ENCODE assay signal across 11 cellular contexts in genomic region chr16:4263504-4264436, GRCh38. TPM values are rescaled to one million over a fixed set of nuclear protein-coding genes. Genes with fewer than 3 reads are reported as not detected.
DNase-seq lines count a peak whose midpoint lies in the region; ATAC-seq, FAIRE-seq and TF ChIP-seq lines count a peak whose summit lies in the region.
"Had no signal": no experiment of that assay in that cellular context is flagged by ENCODE, and none has a peak within 500 bp of the region (broad histone marks: within the 10 kb centered on the region; RNA-seq: fewer than 3 reads in every experiment).

No MANE protein-coding gene starts in this region.

- intact Hi-C loops in kidney (cut with DNase I) = loop anchor here (10.0 kb wide), 1 partner anchor 279 kb away; no protein-coding TSS in a partner anchor

- peaks cover 16% of the 10 kb centered on the region for H3K4me1 Mint-ChIP-seq in type B pancreatic cell (ENCODE audit: unreplicated experiment)

- TF ChIP-seq CTCF in kidney (IDR thresholded peaks at IDR 0.05; ENCODE audit: borderline replicate concordance, extremely low read depth, insufficient read depth) = no peak
- no peak for TF ChIP-seq CTCF in type B pancreatic cell (conservative IDR thresholded peaks at IDR 0.05)

- peak overlapping the region; percentile 17 for H3K4me3 Mint-ChIP-seq in type B pancreatic cell

- peak; percentile 16 for DNase-seq in activated T-cell treated with anti-CD3 and anti-CD28 coated beads for 48 hours (ENCODE audit: low read depth)
- DNase-seq in activated T-cell treated with anti-CD3 and anti-CD28 coated beads for 4 hours = no peak
- DNase-seq in adipocyte (ENCODE audit: low read depth) = peak; percentile 98
- DNase-seq in kidney = peak; percentile 96
- peak; percentile 86 for DNase-seq in type B pancreatic cell (ENCODE audit: extremely low spot score, unreplicated experiment)
- DNase-seq in retina = no peak
- DNase-seq: anterior cingulate cortex had no signal

- H3K9me3 Mint-ChIP-seq in type B pancreatic cell = no peaks in the 10 kb centered on the region

- peak overlapping the region; percentile 28 for H3K4me3 ChIP-seq in adipocyte (ENCODE audit: low read length)
- H3K4me3 ChIP-seq in kidney (ENCODE audit: low read length in 2 of 2) = no peak overlapping the region

- no peaks in the 10 kb centered on the region for H3K27me3 Mint-ChIP-seq in type B pancreatic cell

- H3K9me3 ChIP-seq in adipocyte (ENCODE audit: control insufficient read depth, low read length) = no peaks in the 10 kb centered on the region
- no peaks in the 10 kb centered on the region for H3K9me3 ChIP-seq in kidney (ENCODE audit: control insufficient read depth in 1 of 2, low read length in 2 of 2)

- peak overlapping the region; percentile 66 for H3K9ac ChIP-seq in adipocyte (ENCODE audit: low read length)
- H3K9ac ChIP-seq in kidney (ENCODE audit: low read length in 2 of 2) = no peak overlapping the region

- FAIRE-seq in kidney (lab: Jason Lieb, UNC) = no peak
- FAIRE-seq: G401.6 had no signal

- H3K27ac Mint-ChIP-seq in type B pancreatic cell = no peak overlapping the region

- H3K4me1 ChIP-seq in adipocyte (ENCODE audit: control insufficient read depth, insufficient read depth, low read length) = peaks cover 11% of the 10 kb centered on the region
- H3K4me1 ChIP-seq in kidney (ENCODE audit: control insufficient read depth in 1 of 2, insufficient read depth in 1 of 2, low read depth in 1 of 2, low read length in 2 of 2) = peaks cover 0 to 5% of the 10 kb centered on the region in 2 donors

- peaks cover 5% of the 10 kb centered on the region for H3K36me3 Mint-ChIP-seq in type B pancreatic cell

- H3K27me3 ChIP-seq in adipocyte (replicated peaks; ENCODE audit: control insufficient read depth, insufficient read depth, low read length) = no peaks in the 10 kb centered on the region

- H3K36me3 ChIP-seq in adipocyte (ENCODE audit: control insufficient read depth, insufficient read depth, low read length, severe bottlenecking) (peaks cover 7% of the 10 kb centered on the region), kidney (ENCODE audit: control insufficient read depth in 1 of 2, insufficient read depth in 2 of 2, low read length in 2 of 2) (peaks cover 0 to 7% of the 10 kb centered on the region in 2 donors)

- ATAC-seq in GM19324 (IDR thresholded peaks at IDR 0.05; ENCODE audit: low FRiP score, unreplicated experiment) (no peak), GM21619 (IDR thresholded peaks at IDR 0.05; ENCODE audit: unreplicated experiment) (no peak)

- no peak overlapping the region for H3K27ac ChIP-seq in kidney (ENCODE audit: low read depth in 2 of 2, low read length in 2 of 2)

RNA-seq across cellular contexts. Expression of gene TFAP4, which starts 9.1 kb away (rescaled TPM):
- total RNA-seq in kidney (11.9 TPM), type B pancreatic cell (ENCODE audit: low replicate concordance) (11.8 and 27.0 TPM in 2 replicates)
- polyA plus RNA-seq in kidney (ENCODE audit: insufficient read depth, low read depth, low replicate concordance) = 3.2 TPM

RNA-seq across cellular contexts. Expression of gene SRL, which starts 21.9 kb away (rescaled TPM):
- 3.3 TPM for total RNA-seq in kidney
- 2.6 TPM for polyA plus RNA-seq in kidney (ENCODE audit: insufficient read depth, low read depth, low replicate concordance)
- 1.2 TPM in 1 of 2 replicates, not detected in the other for total RNA-seq in type B pancreatic cell (ENCODE audit: low replicate concordance)
- total RNA-seq: LHCN-M2 had no signal

RNA-seq across cellular contexts. Expression of gene GLIS2, which starts 52.1 kb away (rescaled TPM):
- total RNA-seq in kidney (68.7 TPM), type B pancreatic cell (ENCODE audit: low replicate concordance) (13.1 and 23.0 TPM in 2 replicates)
- 35.6 TPM for polyA plus RNA-seq in kidney (ENCODE audit: insufficient read depth, low read depth, low replicate concordance)

Comparison
In these comparisons a context has a peak if more than half of its experiments do, and no peak if none do; other contexts are left out.
1. DNase-seq: peak in activated T-cell treated with anti-CD3 and anti-CD28 coated beads for 48 hours (single experiment), adipocyte (single experiment), kidney (single experiment) and type B pancreatic cell (single experiment); none in activated T-cell treated with anti-CD3 and anti-CD28 coated beads for 4 hours (single experiment) and retina (single experiment).